Comparison of ENCODE assay signal across 24 cellular contexts in the genomic region with DNA sequence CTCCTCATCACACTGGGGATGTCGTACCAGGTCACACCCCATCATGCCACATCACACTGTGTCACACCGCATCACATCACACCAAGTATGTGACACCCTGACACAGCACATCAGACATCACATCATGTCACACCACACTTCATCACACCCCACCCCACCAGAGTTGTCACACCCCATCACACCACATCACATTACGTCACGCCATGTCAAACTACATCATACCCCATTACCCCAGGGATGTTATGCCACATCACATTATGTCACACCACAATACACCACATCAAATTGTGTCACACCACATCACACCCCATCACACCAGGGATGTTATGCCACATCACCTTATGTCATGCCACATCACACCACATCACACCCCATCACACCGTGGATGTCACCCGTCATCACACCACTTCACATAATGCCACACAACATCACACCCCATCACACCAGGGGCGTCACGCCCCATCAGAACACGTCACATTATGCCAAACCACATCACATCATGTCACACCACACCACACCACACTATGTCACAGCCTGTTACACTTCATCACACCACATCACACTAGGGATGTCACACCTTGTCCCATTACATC.
"Had no signal": no experiment of that assay in that cellular context is flagged by ENCODE, and none has a peak within 500 bp of the region (broad histone marks: within the 10 kb centered on the region; RNA-seq: fewer than 3 reads in every experiment).

No MANE protein-coding gene starts in this region.

- H3K27me3 ChIP-seq: cardiac muscle cell, esophagus muscularis mucosa, neural progenitor cell had no signal

- H3K4me3 ChIP-seq: cardiac muscle cell, esophagus muscularis mucosa, lower lobe of right lung, neural progenitor cell had no signal

- H3K36me3 ChIP-seq: cardiac muscle cell, esophagus muscularis mucosa, lower lobe of right lung, neural progenitor cell, WERI-Rb-1 had no signal

- H3K36me3 Mint-ChIP-seq: activated naive CD4-positive, alpha-beta T cell treated with anti-CD3 and anti-CD28 coated beads, Interleukin-2, amount 10 ng/mL, durations not matched to agents 7 days and 5 days had no signal

- H3K4me3 Mint-ChIP-seq: activated naive CD4-positive, alpha-beta T cell treated with anti-CD3 and anti-CD28 coated beads, Interleukin-2, amount 10 ng/mL, durations not matched to agents 7 days and 5 days; dendritic cell treated with granulocyte-macrophage colony-stimulating factor and Interleukin-4, amounts not matched to agents 40 ng/mL and 50 ng/mL, for 4 days; naive B cell; neural progenitor cell; T-helper 2 cell treated with Interferon-gamma antibody and Interleukin-4, amounts not matched to agents 5 μg/mL and 100 μg/mL, for 36 hours had no signal

- ATAC-seq: left colon, sciatic nerve, SK-N-SH treated with all-trans-retinoic acid at 6 μM for 48 hours had no signal

- H3K4me1 ChIP-seq: lower lobe of right lung, neural progenitor cell had no signal

- FAIRE-seq: endothelial cell of umbilical vein, frontal cortex, small intestine had no signal

- DNase-seq: activated CD4-positive, alpha-beta T cell treated with anti-CD3 and anti-CD28 coated beads, Interleukin-2, amount 50 U/mL, for 1 hour; activated CD4-positive, CD25-positive, alpha-beta regulatory T cell treated with anti-CD3 and anti-CD28 coated beads, Interleukin-2, amount 50 U/mL, for 72 hours; activated naive CD4-positive, alpha-beta T cell treated with anti-CD3 and anti-CD28 coated beads, Interleukin-2, amount 10 ng/mL, durations not matched to agents 7 days and 5 days; activated T-cell treated with anti-CD3 and anti-CD28 coated beads, Interleukin-2, amount 50 U/mL, for 48 hours; effector CD4-positive, alpha-beta T cell; hippocampal formation; islet precursor cell; left colon; lower lobe of right lung; naive B cell; small intestine; stimulated activated CD4-positive, alpha-beta T cell treated with anti-CD3 and anti-CD28 coated beads, Interleukin-15, amount 100 ng/mL, for 24 hours; stimulated activated CD8-positive, alpha-beta memory T cell treated with anti-CD3 and anti-CD28 coated beads, Interleukin-4, amount 100 ng/mL, for 48 hours; stimulated activated naive CD4-positive, alpha-beta T cell; WERI-Rb-1 had no signal

- H3K27me3 Mint-ChIP-seq: naive B cell had no signal

- H3K27ac ChIP-seq: cardiac muscle cell, esophagus muscularis mucosa, lower lobe of right lung, neural progenitor cell, WERI-Rb-1 had no signal

- H3K9me3 Mint-ChIP-seq: T-helper 2 cell treated with Interferon-gamma antibody and Interleukin-4, amounts not matched to agents 5 μg/mL and 100 μg/mL, for 36 hours had no signal

- H3K27ac Mint-ChIP-seq: activated naive CD4-positive, alpha-beta T cell treated with anti-CD3 and anti-CD28 coated beads, Interleukin-2, amount 10 ng/mL, durations not matched to agents 7 days and 5 days; dendritic cell treated with granulocyte-macrophage colony-stimulating factor and Interleukin-4, amounts not matched to agents 40 ng/mL and 50 ng/mL, for 4 days; neural progenitor cell; T-helper 2 cell treated with Interferon-gamma antibody and Interleukin-4, amounts not matched to agents 5 μg/mL and 100 μg/mL, for 36 hours had no signal

- H3K9me3 ChIP-seq: lower lobe of right lung had no signal

- H3K4me1 Mint-ChIP-seq: activated naive CD4-positive, alpha-beta T cell treated with anti-CD3 and anti-CD28 coated beads, Interleukin-2, amount 10 ng/mL, durations not matched to agents 7 days and 5 days; neural progenitor cell had no signal
